In genomic region chr4:139085141-139085540, GRCh38 we compare ENCODE assay signal across 7 cellular contexts.
A peak's percentile ranks its signal among the peaks of the same experiment; 100 is the strongest.
DNase-seq lines count a peak whose midpoint lies in the region; ATAC-seq and TF ChIP-seq lines count a peak whose summit lies in the region.

No MANE protein-coding gene starts in this region.

- no peak overlapping the region for H3K27ac ChIP-seq in aorta (ENCODE audit: low read depth in 1 of 2, low read length in 2 of 2)

- no peaks in the 10 kb centered on the region for H3K27me3 ChIP-seq in aorta (ENCODE audit: control insufficient read depth in 1 of 2, insufficient read depth in 2 of 2, low read length in 1 of 2)

- H3K4me3 Mint-ChIP-seq in dendritic cell treated with granulocyte-macrophage colony-stimulating factor and Interleukin-4, amounts not matched to agents 40 ng/mL and 50 ng/mL, for 4 days = no peak overlapping the region
- H3K4me3 Mint-ChIP-seq in nephron progenitor cell = peak overlapping the region; percentile 100

- intact Hi-C loops in dendritic cell treated with granulocyte-macrophage colony-stimulating factor and Interleukin-4, amounts not matched to agents 40 ng/mL and 50 ng/mL, for 4 days (cut with micrococcal nuclease) = no loop called here
- intact Hi-C loops in aorta (cut with DNase I) = no loop called here

- H3K9me3 ChIP-seq in aorta (ENCODE audit: control insufficient read depth, low read length) = no peaks in the 10 kb centered on the region

- H3K36me3 Mint-ChIP-seq in dendritic cell treated with granulocyte-macrophage colony-stimulating factor and Interleukin-4, amounts not matched to agents 40 ng/mL and 50 ng/mL, for 4 days (ENCODE audit: low read depth) = peaks cover 21% of the 10 kb centered on the region
- no peaks in the 10 kb centered on the region for H3K36me3 Mint-ChIP-seq in nephron progenitor cell (ENCODE audit: low read depth)

- H3K27ac Mint-ChIP-seq in dendritic cell treated with granulocyte-macrophage colony-stimulating factor and Interleukin-4, amounts not matched to agents 40 ng/mL and 50 ng/mL, for 4 days = peak overlapping the region; percentile 100
- H3K27ac Mint-ChIP-seq in nephron progenitor cell = peak overlapping the region; percentile 94

- H3K4me1 Mint-ChIP-seq in dendritic cell treated with granulocyte-macrophage colony-stimulating factor and Interleukin-4, amounts not matched to agents 40 ng/mL and 50 ng/mL, for 4 days (ENCODE audit: low read depth) = peaks cover 16% of the 10 kb centered on the region
- H3K4me1 Mint-ChIP-seq in nephron progenitor cell = peaks cover 38% of the 10 kb centered on the region

- WGBS in aorta, 2 donors = 39 to 42% methylated on average over 5 of the region's 5 CpGs

- TF ChIP-seq CTCF in NB4 (IDR thresholded peaks at IDR 0.05; ENCODE audit: low read depth, low read length) (no peak), nephron progenitor cell (IDR thresholded peaks at IDR 0.05) (no peak)

- H3K4me1 ChIP-seq in aorta (ENCODE audit: control insufficient read depth in 1 of 2, insufficient read depth in 2 of 2, low read length in 2 of 2) = no peaks in the 10 kb centered on the region

- H3K27me3 Mint-ChIP-seq in dendritic cell treated with granulocyte-macrophage colony-stimulating factor and Interleukin-4, amounts not matched to agents 40 ng/mL and 50 ng/mL, for 4 days = no peaks in the 10 kb centered on the region
- H3K27me3 Mint-ChIP-seq in nephron progenitor cell (ENCODE audit: low read depth, poor library complexity) = peaks cover 4% of the 10 kb centered on the region

- TF ChIP-seq POLR2A in NB4 (IDR thresholded peaks at IDR 0.05; ENCODE audit: extremely low read depth, insufficient read length) = no peak

- DNase-seq in GM03348 (ENCODE audit: low spot score) (peak; percentile 11), NB4 (ENCODE audit: low read depth) (peak; percentile 34), nephron progenitor cell (no peak), aorta (no peak), left lobe of liver (ENCODE audit: low spot score) (no peak)

- H3K4me3 ChIP-seq in NB4 (ENCODE audit: low read depth, low read length) = peak overlapping the region; percentile 84
- H3K4me3 ChIP-seq in aorta (ENCODE audit: low read length in 2 of 2) = no peak overlapping the region

- H3K9me3 Mint-ChIP-seq in dendritic cell treated with granulocyte-macrophage colony-stimulating factor and Interleukin-4, amounts not matched to agents 40 ng/mL and 50 ng/mL, for 4 days = no peaks in the 10 kb centered on the region
- no peaks in the 10 kb centered on the region for H3K9me3 Mint-ChIP-seq in nephron progenitor cell

- ATAC-seq in HG02571 (IDR thresholded peaks at IDR 0.05; ENCODE audit: unreplicated experiment) (no peak), aorta (ENCODE audit: low FRiP score) (no peak), left lobe of liver (no peak)

- no peaks in the 10 kb centered on the region for H3K36me3 ChIP-seq in aorta (ENCODE audit: control insufficient read depth in 1 of 2, insufficient read depth in 2 of 2, low read length in 1 of 2)

Comparison
In these comparisons a context has a peak if more than half of its experiments do, and no peak if none do; other contexts are left out.
1. DNase-seq: peak in GM03348 (single experiment) and NB4 (single experiment); none in nephron progenitor cell (single experiment), aorta (0 of 2) and left lobe of liver (single experiment).